8 cellular contexts compared by ENCODE assay signal in the genomic region with DNA sequence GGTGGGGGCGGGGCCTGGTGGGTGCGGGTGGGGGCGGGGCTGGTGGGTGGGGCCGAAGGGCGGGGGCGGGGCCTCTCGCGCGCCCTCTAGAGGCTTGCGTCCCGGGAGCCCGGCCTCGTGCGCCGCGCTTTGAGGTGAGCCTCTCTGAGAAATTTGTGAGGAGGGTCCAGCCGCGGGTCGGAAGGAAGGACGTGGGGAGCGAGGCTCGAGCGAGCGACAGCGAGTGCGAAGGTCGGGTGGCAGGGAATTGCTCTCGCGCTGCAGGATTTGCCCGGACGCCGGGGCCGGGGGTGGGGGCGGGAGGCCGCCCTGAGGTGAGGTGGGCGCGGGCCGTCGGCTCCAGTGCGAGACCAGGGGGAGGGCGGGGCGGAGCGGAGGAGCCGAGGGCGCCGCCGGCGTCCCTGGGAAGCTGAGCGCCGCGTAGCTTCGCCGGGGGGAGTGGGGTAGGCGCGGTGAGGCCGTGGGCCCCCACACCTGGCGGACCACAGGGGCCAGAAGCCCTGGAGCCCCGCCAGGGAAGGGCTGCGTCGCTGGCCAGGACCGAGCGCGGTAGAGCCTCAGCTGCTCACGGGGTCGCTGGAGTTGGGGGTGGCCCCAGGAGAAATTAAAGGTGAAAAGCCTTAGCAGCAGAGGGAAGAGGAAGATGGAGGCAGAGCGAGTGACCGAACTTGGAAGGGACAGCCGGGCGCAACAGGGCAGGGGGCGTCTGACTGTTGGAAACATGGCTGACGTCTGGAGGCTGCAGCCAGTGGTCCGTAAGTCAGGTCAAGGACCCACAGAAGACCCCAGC. TPM values are rescaled to one million over a fixed set of nuclear protein-coding genes. Genes with fewer than 3 reads are reported as not detected.
DNase-seq lines count a peak whose midpoint lies in the region; ATAC-seq and TF ChIP-seq lines count a peak whose summit lies in the region.

No MANE protein-coding gene starts in this region.

- H3K4me1 Mint-ChIP-seq in stimulated activated naive CD8-positive, alpha-beta T cell treated with anti-CD3 and anti-CD28 coated beads, Interleukin-15, amount 100 ng/mL, for 72 hours, result peaks cover 64% of the 10 kb centered on the region

- DNase-seq in 8988T, result peak; percentile 37
- DNase-seq in NCI-H2227 (lab: John Stamatoyannopoulos, UW; ENCODE audit: unreplicated experiment), result peak; percentile 92
- DNase-seq in ascending aorta (ENCODE audit: low spot score in 2 of 2), result no peak
- DNase-seq in iris pigment epithelial cell (ENCODE audit: low read depth), result peak; percentile 7
- DNase-seq in stimulated activated naive CD8-positive, alpha-beta T cell treated with anti-CD3 and anti-CD28 coated beads, Interleukin-15, amount 100 ng/mL, for 72 hours, result no peak
- DNase-seq in activated CD4-positive, alpha-beta T cell treated with anti-CD3 and anti-CD28 coated beads for 1 hour, result no peak

- H3K27me3 ChIP-seq in ascending aorta, result no peaks in the 10 kb centered on the region

- peak overlapping the region; percentile 94 to 98 for H3K27ac Mint-ChIP-seq in stimulated activated naive CD8-positive, alpha-beta T cell treated with anti-CD3 and anti-CD28 coated beads, Interleukin-15, amount 100 ng/mL, for 72 hours

- intact Hi-C loops in ascending aorta (cut with DNase I), result loop anchor here (1.0 to 5.0 kb wide), 6 partner anchors 57 to 587 kb away; a partner anchor contains a TSS

- H3K27me3 Mint-ChIP-seq in stimulated activated naive CD8-positive, alpha-beta T cell treated with anti-CD3 and anti-CD28 coated beads, Interleukin-15, amount 100 ng/mL, for 72 hours, result no peaks in the 10 kb centered on the region

- peak overlapping the region; percentile 89 to 91 for H3K4me3 Mint-ChIP-seq in stimulated activated naive CD8-positive, alpha-beta T cell treated with anti-CD3 and anti-CD28 coated beads, Interleukin-15, amount 100 ng/mL, for 72 hours

- no peaks in the 10 kb centered on the region for H3K9me3 ChIP-seq in ascending aorta

- peak overlapping the region; percentile 53 to 79 for H3K4me3 ChIP-seq in ascending aorta

- TF ChIP-seq CTCF in GM12872 (IDR thresholded peaks at IDR 0.05; ENCODE audit: insufficient read depth, low read depth, low read length), result peak; percentile 58
- peak; percentile 36 to 80 (median 74) for TF ChIP-seq CTCF in ascending aorta (IDR thresholded peaks at IDR 0.05)

- H3K9me3 Mint-ChIP-seq in stimulated activated naive CD8-positive, alpha-beta T cell treated with anti-CD3 and anti-CD28 coated beads, Interleukin-15, amount 100 ng/mL, for 72 hours, result peaks cover 0 to 6% of the 10 kb centered on the region in 2 donors

- peaks cover 15 to 16% of the 10 kb centered on the region in 2 donors for H3K4me1 ChIP-seq in ascending aorta

- peak; percentile 30 for ATAC-seq in HG02798 (IDR thresholded peaks at IDR 0.05; ENCODE audit: poor library complexity, unreplicated experiment)
- ATAC-seq in stimulated activated naive CD8-positive, alpha-beta T cell treated with anti-CD3 and anti-CD28 coated beads, Interleukin-15, amount 100 ng/mL, for 72 hours, result peak; percentile 50

- H3K27ac ChIP-seq in ascending aorta, result peak overlapping the region; percentile 75 to 81

- H3K36me3 ChIP-seq in ascending aorta, result peaks cover 12 to 13% of the 10 kb centered on the region in 2 donors

RNA-seq across cellular contexts. Expression of a gene that starts 0.8 kb away (rescaled TPM):
- total RNA-seq in ascending aorta, result 49.4 TPM

RNA-seq across cellular contexts. Expression of a gene that starts 45.1 kb away (rescaled TPM):
- total RNA-seq in ascending aorta, result 37.4 TPM

RNA-seq across cellular contexts. Expression of a gene that starts 56.1 kb away (rescaled TPM):
- 121 TPM for total RNA-seq in ascending aorta

RNA-seq across cellular contexts. Expression of a gene that starts 56.8 kb away (rescaled TPM):
- 0.53 TPM for total RNA-seq in ascending aorta

Comparison
In these comparisons a context has a peak if more than half of its experiments do, and no peak if none do; other contexts are left out.
1. DNase-seq: peak in 8988T (single experiment), NCI-H2227 (single experiment) and iris pigment epithelial cell (single experiment); none in ascending aorta (0 of 2), stimulated activated naive CD8-positive, alpha-beta T cell treated with anti-CD3 and anti-CD28 coated beads, Interleukin-15, amount 100 ng/mL, for 72 hours (0 of 2) and activated CD4-positive, alpha-beta T cell treated with anti-CD3 and anti-CD28 coated beads for 1 hour (single experiment).